Comparison of ENCODE assay signal across 9 cellular contexts in the genomic region with DNA sequence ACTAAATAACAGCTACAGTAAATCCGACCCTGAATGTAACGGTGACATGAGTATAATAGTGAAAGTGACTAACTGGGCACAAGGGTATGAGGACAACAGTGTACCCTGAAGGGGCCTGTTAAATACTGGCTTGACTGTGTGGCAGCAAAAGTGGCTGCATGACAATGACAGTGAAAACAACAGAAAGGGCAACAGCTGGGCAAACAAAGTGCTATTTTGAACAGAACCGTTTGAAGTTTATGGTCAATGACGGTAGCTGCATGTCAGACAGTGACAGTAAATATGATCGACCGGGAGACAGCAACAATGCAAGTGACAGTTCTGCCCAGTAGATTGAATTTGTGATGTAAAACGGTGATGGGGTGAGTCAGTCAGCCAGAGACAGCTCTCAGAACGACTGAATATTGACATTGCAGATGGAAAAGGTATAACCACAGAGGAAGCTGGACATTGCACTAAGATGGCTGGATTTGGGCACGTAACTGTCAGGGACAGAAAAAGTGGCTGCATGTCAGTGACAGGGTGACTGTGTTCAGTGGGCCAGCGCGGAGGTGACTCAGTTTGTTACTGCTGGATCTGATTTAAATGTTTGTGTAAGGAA. TPM values are rescaled to one million over a fixed set of nuclear protein-coding genes. Genes with fewer than 3 reads are reported as not detected.
DNase-seq lines count a peak whose midpoint lies in the region; ATAC-seq, FAIRE-seq and TF ChIP-seq lines count a peak whose summit lies in the region.
"Had no signal": no experiment of that assay in that cellular context is flagged by ENCODE, and none has a peak within 500 bp of the region (broad histone marks: within the 10 kb centered on the region; RNA-seq: fewer than 3 reads in every experiment).

No MANE protein-coding gene starts in this region.

- H3K36me3 ChIP-seq in naive thymus-derived CD4-positive, alpha-beta T cell (ENCODE audit: control insufficient read depth in 2 of 3, insufficient read depth in 3 of 3, low read length in 3 of 3): peaks cover 0 to 6% (median 0%) of the 10 kb centered on the region in 3 experiments
- H3K36me3 ChIP-seq: uterus had no signal

- TF ChIP-seq CTCF in D721Med (IDR thresholded peaks at IDR 0.05; ENCODE audit: insufficient read depth, missing control alignments): no peak

- no peak overlapping the region for H3K4me3 ChIP-seq in naive thymus-derived CD4-positive, alpha-beta T cell (ENCODE audit: low read length)

- no peaks in the 10 kb centered on the region for H3K9me3 Mint-ChIP-seq in activated T-helper 17 cell treated with anti-CD3 and anti-CD28 coated beads, Interleukin-2, amount 50 U/mL, for 72 hours
- peaks cover 0 to 5% (median 0%) of the 10 kb centered on the region in 11 donors for H3K9me3 Mint-ChIP-seq in naive thymus-derived CD4-positive, alpha-beta T cell

- H3K4me1 Mint-ChIP-seq in activated T-helper 17 cell treated with anti-CD3 and anti-CD28 coated beads, Interleukin-2, amount 50 U/mL, for 72 hours: peaks cover 19% of the 10 kb centered on the region
- H3K4me1 Mint-ChIP-seq in naive thymus-derived CD4-positive, alpha-beta T cell: peaks cover 7 to 38% (median 33%) of the 10 kb centered on the region in 7 donors

- intact Hi-C loops in naive thymus-derived CD4-positive, alpha-beta T cell (cut with micrococcal nuclease): loop anchor here (1.0 to 10.0 kb wide), 5 partner anchors 567 to 1788 kb away; partner anchors contain the start of genes HP1BP3 (in 2 of the 2), USP48 (in 2 of the 2), DDOST (in 1 of the 2) and KDM1A (in 1 of the 2)

- peaks cover 12% of the 10 kb centered on the region for H3K36me3 Mint-ChIP-seq in activated T-helper 17 cell treated with anti-CD3 and anti-CD28 coated beads, Interleukin-2, amount 50 U/mL, for 72 hours (ENCODE audit: low read depth)
- peaks cover 0 to 5% (median 0%) of the 10 kb centered on the region in 5 donors for H3K36me3 Mint-ChIP-seq in naive thymus-derived CD4-positive, alpha-beta T cell

- CTCF ChIA-PET in naive thymus-derived CD4-positive, alpha-beta T cell (lab: Charles Lee): no interaction called here

- POLR2A ChIA-PET in naive thymus-derived CD4-positive, alpha-beta T cell (lab: Charles Lee): interaction anchor here (1.2 kb wide), 1 partner anchor 20 kb away, joined by 3 read pairs; no protein-coding TSS in a partner anchor

- no peak for ATAC-seq in activated T-helper 17 cell treated with anti-CD3 and anti-CD28 coated beads, Interleukin-2, amount 50 U/mL, for 72 hours (replicated peaks)
- ATAC-seq in naive thymus-derived CD4-positive, alpha-beta T cell: no peak
- no peak for ATAC-seq in GM18858 (IDR thresholded peaks at IDR 0.05; ENCODE audit: unreplicated experiment)

- H3K27me3 ChIP-seq in naive thymus-derived CD4-positive, alpha-beta T cell (ENCODE audit: control insufficient read depth in 2 of 2, insufficient read depth in 2 of 2, low read length in 2 of 2): no peaks in the 10 kb centered on the region
- H3K27me3 ChIP-seq: uterus had no signal

- peaks cover 4 to 10% of the 10 kb centered on the region in 2 donors for H3K4me1 ChIP-seq in naive thymus-derived CD4-positive, alpha-beta T cell (ENCODE audit: control insufficient read depth in 2 of 2, insufficient read depth in 2 of 2, low read length in 2 of 2)
- H3K4me1 ChIP-seq: uterus had no signal

- in situ Hi-C loops in Caki2 (cut with HindIII; ENCODE audit: low pct_unique_long_range_greater_than_20kb, low sequenced_read_pairs): no loop called here

- H3K9me3 ChIP-seq in naive thymus-derived CD4-positive, alpha-beta T cell (ENCODE audit: control insufficient read depth in 2 of 3, low read length in 3 of 3): no peaks in the 10 kb centered on the region
- H3K9me3 ChIP-seq: uterus had no signal

- H3K27me3 Mint-ChIP-seq in activated T-helper 17 cell treated with anti-CD3 and anti-CD28 coated beads, Interleukin-2, amount 50 U/mL, for 72 hours: no peaks in the 10 kb centered on the region
- H3K27me3 Mint-ChIP-seq in naive thymus-derived CD4-positive, alpha-beta T cell: peaks cover 0 to 13% (median 0%) of the 10 kb centered on the region in 5 donors

- peak; percentile 58 for DNase-seq in Caki2 (ENCODE audit: low read depth)
- peak; percentile 11 for DNase-seq in NCI-H1105 treated with DMSO at 0.1 percent for 48 hours (lab: John Stamatoyannopoulos, UW)
- no peak for DNase-seq in naive thymus-derived CD4-positive, alpha-beta T cell
- DNase-seq in NCI-H446 treated with DMSO at 0.1 percent for 48 hours (lab: John Stamatoyannopoulos, UW): no peak
- no peak for DNase-seq in HK-2 (ENCODE audit: unreplicated experiment)
- DNase-seq in D721Med (ENCODE audit: insufficient read length, low spot score): no peak

- peak overlapping the region; percentile 55 for H3K27ac Mint-ChIP-seq in activated T-helper 17 cell treated with anti-CD3 and anti-CD28 coated beads, Interleukin-2, amount 50 U/mL, for 72 hours
- H3K27ac Mint-ChIP-seq in naive thymus-derived CD4-positive, alpha-beta T cell: peak overlapping the region; percentile 49 to 85 (median 70)

- H3K27ac ChIP-seq in naive thymus-derived CD4-positive, alpha-beta T cell (ENCODE audit: low read depth, low read length): no peak overlapping the region

- peak overlapping the region; percentile 90 for H3K4me3 Mint-ChIP-seq in activated T-helper 17 cell treated with anti-CD3 and anti-CD28 coated beads, Interleukin-2, amount 50 U/mL, for 72 hours
- H3K4me3 Mint-ChIP-seq in naive thymus-derived CD4-positive, alpha-beta T cell: peak overlapping the region; percentile 35 to 97 (median 88)

- no peak for FAIRE-seq in D721Med (lab: Jason Lieb, UNC)

RNA-seq across cellular contexts. Expression of gene ZBTB40, which starts 1.1 kb away (rescaled TPM):
- 5.7 and 6.7 TPM in 2 replicates for total RNA-seq in Caki2 (2014; rRNA removed; shearing (Covaris generic); ENCODE audit: low replicate concordance)
- total RNA-seq in activated T-helper 17 cell treated with anti-CD3 and anti-CD28 coated beads, Interleukin-2, amount 50 U/mL, for 72 hours: 10 to 100 TPM; 20.4 to 21.4 TPM
- 10 to 100 TPM; 23.1 to 60.6 (median 43.5) TPM for total RNA-seq in naive thymus-derived CD4-positive, alpha-beta T cell
- polyA plus RNA-seq in naive thymus-derived CD4-positive, alpha-beta T cell: 1 to 10 TPM; 5.7 to 6.2 TPM

Comparison
In these comparisons a context has a peak if more than half of its experiments do, and no peak if none do; other contexts are left out.
1. DNase-seq: peak in Caki2 (single experiment) and NCI-H1105 treated with DMSO at 0.1 percent for 48 hours (single experiment); none in naive thymus-derived CD4-positive, alpha-beta T cell (0 of 9), NCI-H446 treated with DMSO at 0.1 percent for 48 hours (single experiment), HK-2 (single experiment) and D721Med (single experiment).